8 cellular contexts compared by ENCODE assay signal in the genomic region with DNA sequence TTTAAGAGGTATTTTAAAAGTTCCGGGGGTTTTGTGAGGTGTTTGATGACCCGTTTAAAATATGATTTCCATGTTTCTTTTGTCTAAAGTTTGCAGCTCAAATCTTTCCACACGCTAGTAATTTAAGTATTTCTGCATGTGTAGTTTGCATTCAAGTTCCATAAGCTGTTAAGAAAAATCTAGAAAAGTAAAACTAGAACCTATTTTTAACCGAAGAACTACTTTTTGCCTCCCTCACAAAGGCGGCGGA. TPM values are rescaled to one million over a fixed set of nuclear protein-coding genes. Genes with fewer than 3 reads are reported as not detected.
A peak's percentile ranks its signal among the peaks of the same experiment; 100 is the strongest.
DNase-seq lines count a peak whose midpoint lies in the region; ATAC-seq and TF ChIP-seq lines count a peak whose summit lies in the region.

No MANE protein-coding gene starts in this region.

- H3K18ac ChIP-seq in neuronal stem cell (ENCODE audit: low read length) = no peak overlapping the region

- no peaks in the 10 kb centered on the region for H3K9me3 ChIP-seq in MM.1S (replicated peaks; ENCODE audit: insufficient read depth, low read length)
- no peaks in the 10 kb centered on the region for H3K9me3 ChIP-seq in neuronal stem cell (replicated peaks in 1 of 2; ENCODE audit: control insufficient read depth in 2 of 2, insufficient read depth in 1 of 2, low read depth in 1 of 2, low read length in 2 of 2)

- peak overlapping the region; percentile 83 for H3K4me2 ChIP-seq in MM.1S (ENCODE audit: low read depth, low read length)
- peak overlapping the region; percentile 70 for H3K4me2 ChIP-seq in neuronal stem cell (ENCODE audit: insufficient read depth, low read length, poor library complexity, severe bottlenecking)

- no peak overlapping the region for H3K27ac Mint-ChIP-seq in WTC11

- ATAC-seq in WTC11 = no peak

- H2AFZ ChIP-seq in MM.1S (ENCODE audit: low read length) (no peak overlapping the region), neuronal stem cell (ENCODE audit: low read length) (no peak overlapping the region)

- no CpG with 5 or more reads among the region's 6 CpGs for WGBS in neuronal stem cell (ENCODE audit: extremely low coverage in 2 of 2, insufficient read length in 2 of 2, insufficient replicate concordance in 1 of 2), 2 donors

- H3K4ac ChIP-seq in neuronal stem cell (ENCODE audit: low read length) = no peak overlapping the region

- no peak overlapping the region for H3K14ac ChIP-seq in neuronal stem cell (ENCODE audit: low read length)

- peaks cover 45% of the 10 kb centered on the region for H4K20me1 ChIP-seq in MM.1S (ENCODE audit: insufficient read depth, low read length)

- no peaks in the 10 kb centered on the region for H3K79me1 ChIP-seq in neuronal stem cell (ENCODE audit: low read depth, low read length)

- H3K27me3 ChIP-seq in MM.1S (replicated peaks; ENCODE audit: insufficient read depth, low read length) (no peaks in the 10 kb centered on the region), neuronal stem cell (ENCODE audit: control insufficient read depth in 3 of 3, insufficient read depth in 3 of 3, low read depth in 1 of 3, low read length in 3 of 3) (no peaks in the 10 kb centered on the region)

- DNase-seq in AG10803 (ENCODE audit: low read depth) (no peak), MM.1S (no peak), epithelial cell of esophagus (ENCODE audit: low read depth) (no peak), neuronal stem cell (ENCODE audit: low spot score) (no peak), DMS53 treated with DMSO at 0.1 percent for 48 hours (lab: John Stamatoyannopoulos, UW; ENCODE audit: unreplicated experiment) (no peak), DMS 273 (lab: John Stamatoyannopoulos, UW; ENCODE audit: unreplicated experiment) (no peak), SKM-1 (lab: John Stamatoyannopoulos, UW; ENCODE audit: unreplicated experiment) (no peak), WTC11 (ENCODE audit: low spot score) (no peak)

- H3K27me3 Mint-ChIP-seq in WTC11 (ENCODE audit: low read depth) = no peaks in the 10 kb centered on the region

- H3K9me2 ChIP-seq in MM.1S (replicated peaks; ENCODE audit: insufficient read depth, low read length) = no peaks in the 10 kb centered on the region

- peak overlapping the region; percentile 83 for H2BK5ac ChIP-seq in neuronal stem cell (ENCODE audit: low read length)

- no peak overlapping the region for H2AK5ac ChIP-seq in neuronal stem cell (ENCODE audit: low read depth, low read length)

- H2BK12ac ChIP-seq in neuronal stem cell (ENCODE audit: low read length) = no peak overlapping the region

- H3K27ac ChIP-seq in MM.1S (ENCODE audit: low read length) = peak overlapping the region; percentile 94
- H3K27ac ChIP-seq in neuronal stem cell (replicated peaks; ENCODE audit: low read length) = peak overlapping the region; percentile 100

- H3K4me1 ChIP-seq in MM.1S (ENCODE audit: low read length) = peaks cover 22% of the 10 kb centered on the region
- peaks cover 10 to 13% of the 10 kb centered on the region in 2 donors for H3K4me1 ChIP-seq in neuronal stem cell (ENCODE audit: control insufficient read depth in 2 of 2, insufficient read depth in 1 of 2, low read depth in 1 of 2, low read length in 2 of 2)

- POLR2A ChIA-PET in WTC11 (lab: Charles Lee) = interaction anchor here (0.5 to 8.3 kb wide), 28 partner anchors 9 to 968 kb away, joined by 3 to 502 read pairs (median 5); partner anchors contain the start of genes NEAT1, PCNX3, PELI3 and SCYL1

- H3K9ac ChIP-seq in MM.1S (ENCODE audit: low read length) (peak overlapping the region; percentile 100), neuronal stem cell (ENCODE audit: low read depth, low read length, poor library complexity) (no peak overlapping the region)

- no peak overlapping the region for H3K4me3 Mint-ChIP-seq in WTC11

- H2BK120ac ChIP-seq in neuronal stem cell (ENCODE audit: low read depth, low read length) = no peak overlapping the region

- H2BK15ac ChIP-seq in neuronal stem cell (ENCODE audit: low read length) = no peak overlapping the region

- H3K79me2 ChIP-seq in MM.1S (ENCODE audit: low read length) = peaks cover 73% of the 10 kb centered on the region

- H3K4me1 Mint-ChIP-seq in WTC11 = peaks cover 33% of the 10 kb centered on the region

- H3K4me3 ChIP-seq in AG10803 (ENCODE audit: low read length) = peak overlapping the region; percentile 96
- peak overlapping the region; percentile 86 for H3K4me3 ChIP-seq in MM.1S (ENCODE audit: low read length)
- H3K4me3 ChIP-seq in epithelial cell of esophagus (ENCODE audit: low read length) = peak overlapping the region; percentile 98
- peak overlapping the region; percentile 72 to 90 for H3K4me3 ChIP-seq in neuronal stem cell (ENCODE audit: low read length in 2 of 2)

- peaks cover 29% of the 10 kb centered on the region for H3K36me3 ChIP-seq in MM.1S (replicated peaks; ENCODE audit: insufficient read depth, low read length)
- H3K36me3 ChIP-seq in neuronal stem cell (replicated peaks in 1 of 2; ENCODE audit: control insufficient read depth in 2 of 2, insufficient read depth in 2 of 2, low read length in 2 of 2) = peaks cover 18 to 34% of the 10 kb centered on the region in 2 donors

- CTCF ChIA-PET in WTC11 (lab: Charles Lee) = interaction anchor here (0.5 to 4.8 kb wide), 6 partner anchors 19 to 82 kb away, joined by 3 to 47 read pairs (median 4); partner anchors contain the start of gene FAM89B

- H3K23ac ChIP-seq in neuronal stem cell (ENCODE audit: low read depth, low read length, poor library complexity) = peak overlapping the region; percentile 99

- H4K91ac ChIP-seq in neuronal stem cell (ENCODE audit: low read depth, low read length, poor library complexity) = no peak overlapping the region

- no peaks in the 10 kb centered on the region for H3K36me3 Mint-ChIP-seq in WTC11

- TF ChIP-seq CTCF in AG10803 (conservative IDR thresholded peaks at IDR 0.05; ENCODE audit: low read length) (no peak), MM.1S (IDR thresholded peaks at IDR 0.05; ENCODE audit: low read length) (no peak), epithelial cell of esophagus (IDR thresholded peaks at IDR 0.05; ENCODE audit: insufficient read depth, low read depth, low read length, missing control alignments) (no peak), WTC11 (IDR thresholded peaks at IDR 0.05) (no peak)

- H3F3A ChIP-seq in MM.1S (ENCODE audit: insufficient read depth, low read length) = peaks cover 78% of the 10 kb centered on the region

- H4K8ac ChIP-seq in neuronal stem cell (ENCODE audit: low read depth, low read length) = no peak overlapping the region

- H3K9me3 Mint-ChIP-seq in WTC11 = no peaks in the 10 kb centered on the region

TF ChIP-seq in WTC11, 78 proteins besides CTCF, POLR2A, EP300 and RAD21 (continues in another document):
- no peak for TF ChIP-seq TP53 (CRISPR knock-in tag; IDR thresholded peaks at IDR 0.05)
- no peak for TF ChIP-seq ZNF219 (CRISPR knock-in tag; IDR thresholded peaks at IDR 0.05; ENCODE audit: borderline replicate concordance)
- no peak for TF ChIP-seq SMAD3 (CRISPR knock-in tag; IDR thresholded peaks at IDR 0.05; ENCODE audit: borderline replicate concordance)
- no peak for TF ChIP-seq SOX15 (CRISPR knock-in tag; IDR thresholded peaks at IDR 0.05)
- no peak for TF ChIP-seq ZMAT4 (CRISPR knock-in tag; IDR thresholded peaks at IDR 0.05)
- TF ChIP-seq JUN (CRISPR knock-in tag; IDR thresholded peaks at IDR 0.05) = no peak
- no peak for TF ChIP-seq ATF6 (CRISPR knock-in tag; IDR thresholded peaks at IDR 0.05)
- no peak for TF ChIP-seq AR (CRISPR knock-in tag; IDR thresholded peaks at IDR 0.05)

RNA-seq across cellular contexts. Expression of gene MALAT1, which starts 0.2 kb away (rescaled TPM):
- 502 TPM for polyA plus RNA-seq in neuronal stem cell (2013, experiment 1 of 2)
- 539 TPM for polyA plus RNA-seq in neuronal stem cell (2013, experiment 2 of 2)
- 1,830 to 2,350 TPM (median 2,261 TPM) in 3 replicates for total RNA-seq in WTC11 (2021)

RNA-seq across cellular contexts. Expression of gene SCYL1, which starts 26.2 kb away (rescaled TPM):
- polyA plus RNA-seq in neuronal stem cell (2013, experiment 1 of 2) = 43.8 TPM
- 47.1 TPM for polyA plus RNA-seq in neuronal stem cell (2013, experiment 2 of 2)
- 69.6 to 76.8 TPM (median 73.0 TPM) in 3 replicates for total RNA-seq in WTC11 (2021)

RNA-seq across cellular contexts. Expression of gene LTBP3, which starts 59.5 kb away (rescaled TPM):
- 8.7 TPM for polyA plus RNA-seq in neuronal stem cell (2013, experiment 1 of 2)
- polyA plus RNA-seq in neuronal stem cell (2013, experiment 2 of 2) = 8.6 TPM
- 15.9 to 23.6 TPM (median 20.7 TPM) in 3 replicates for total RNA-seq in WTC11 (2021)
